ENCODE assay signal across 28 cellular contexts in genomic region chr3:56110886-56111285, GRCh38.
A peak's percentile ranks its signal among the peaks of the same experiment; 100 is the strongest.
DNase-seq lines count a peak whose midpoint lies in the region; ATAC-seq, FAIRE-seq and TF ChIP-seq lines count a peak whose summit lies in the region.
"Had no signal": no experiment of that assay in that cellular context is flagged by ENCODE, and none has a peak within 500 bp of the region (broad histone marks: within the 10 kb centered on the region; RNA-seq: fewer than 3 reads in every experiment).

No MANE protein-coding gene starts in this region.

- H4K91ac ChIP-seq in H1 (replicated peaks; ENCODE audit: insufficient read length, low read length), result peak overlapping the region; percentile 31

- H4K20me1 ChIP-seq in GM23338 (replicated peaks; ENCODE audit: insufficient read depth), result no peaks in the 10 kb centered on the region
- no peaks in the 10 kb centered on the region for H4K20me1 ChIP-seq in H1 (replicated peaks in 1 of 2; ENCODE audit: control insufficient read depth in 1 of 2, insufficient read depth in 2 of 2, low read length in 2 of 2)

- H2BK20ac ChIP-seq in H1 (ENCODE audit: low read length), result 0 out of 2 replicates have a peak overlapping the region, but pooled peaks have one; percentile 55

- H3K23me2 ChIP-seq in H1 (ENCODE audit: low read depth, low read length), result no peaks in the 10 kb centered on the region

- peak overlapping the region; percentile 32; the same call in 1 of the 2 replicates for H2BK5ac ChIP-seq in H1 (ENCODE audit: low read depth, low read length)

- H2BK15ac ChIP-seq in H1 (ENCODE audit: low read length), result 0 out of 2 replicates have a peak overlapping the region, but pooled peaks have one; percentile 62

- ATAC-seq in GM23338 (no peak), left lobe of liver (no peak)
- ATAC-seq in CD8-positive, alpha-beta T cell, result no peak
- ATAC-seq: GM12878, K562, Panc1 had no signal

- H3K36me3 Mint-ChIP-seq in GM23338 (ENCODE audit: low read depth), result peaks cover 15% of the 10 kb centered on the region
- H3K36me3 Mint-ChIP-seq in CD8-positive, alpha-beta T cell, result no peaks in the 10 kb centered on the region
- H3K36me3 Mint-ChIP-seq: CD14-positive monocyte had no signal

- in situ Hi-C loops in G401 (cut with HindIII; ENCODE audit: low sequenced_read_pairs), result no loop called here

- H3K4me3 Mint-ChIP-seq in GM23338, result no peak overlapping the region
- no peak overlapping the region for H3K4me3 Mint-ChIP-seq in CD8-positive, alpha-beta T cell
- H3K4me3 Mint-ChIP-seq: CD14-positive monocyte had no signal

- no peak overlapping the region for H3K14ac ChIP-seq in H1 (ENCODE audit: insufficient read length)

- H3K9ac ChIP-seq in H1 (replicated peaks in 1 of 4; ENCODE audit: extremely low read depth in 1 of 4, low read depth in 3 of 4, low read length in 3 of 4) (no peak overlapping the region), iPS-20b (ENCODE audit: low read depth, low read length) (no peak overlapping the region), parathyroid adenoma (no peak overlapping the region)

- no peak for TF ChIP-seq RAD21 in H1 (IDR thresholded peaks at IDR 0.05 in 1 of 2, conservative IDR thresholded peaks at IDR 0.05 in 1 of 2; ENCODE audit: low read depth in 2 of 2, low read length in 2 of 2)

- H3K23ac ChIP-seq in H1 (ENCODE audit: insufficient read length), result no peak overlapping the region

- no peak overlapping the region for H3K56ac ChIP-seq in H1 (replicated peaks; ENCODE audit: insufficient read length, low read depth, low read length)

- H2AFZ ChIP-seq in GM23338 (no peak overlapping the region), H1 (ENCODE audit: low read length) (no peak overlapping the region), parathyroid adenoma (peak overlapping the region; percentile 61)

- WGBS in H1 (ENCODE audit: extremely low coverage in 1 of 2, insufficient coverage in 1 of 2, insufficient read length in 1 of 2, insufficient replicate concordance in 2 of 2, low coverage in 1 of 2, low lambda C conversion rate in 2 of 2, missing lambda C conversion rate in 1 of 2), 2 experiments, result 75 to 83% methylated on average over 1 to 3 of the region's 3 CpGs

- no peak for TF ChIP-seq POLR2A in H1 (IDR thresholded peaks at IDR 0.05; ENCODE audit: control extremely low read depth in 1 of 2, low read depth in 2 of 2, low read length in 2 of 2)

- H3K36me3 ChIP-seq in GM23338 (ENCODE audit: insufficient read depth) (no peaks in the 10 kb centered on the region), H1 (ENCODE audit: control insufficient read depth in 2 of 4, insufficient read depth in 4 of 4, low read length in 3 of 4) (no peaks in the 10 kb centered on the region), iPS-20b (ENCODE audit: insufficient read depth, low read depth, low read length) (no peaks in the 10 kb centered on the region), parathyroid adenoma (ENCODE audit: control insufficient read depth, insufficient read depth, low read length) (no peaks in the 10 kb centered on the region)
- H3K36me3 ChIP-seq in CD8-positive, alpha-beta T cell (ENCODE audit: insufficient read depth, low read length), result no peaks in the 10 kb centered on the region
- H3K36me3 ChIP-seq: BE2C had no signal

- peak; percentile 51 for DNase-seq in GM23338 (ENCODE audit: low spot score)
- no peak for DNase-seq in H1 (ENCODE audit: low read depth in 1 of 2, low spot score in 2 of 2)
- no peak for DNase-seq in CD8-positive, alpha-beta T cell
- no peak for DNase-seq in G401 (ENCODE audit: low spot score)
- no peak for DNase-seq in left lobe of liver (ENCODE audit: low spot score)
- DNase-seq: 8988T, ACHN, BE2C, DMS53, GDM1, Kasumi-1, NCI-H1092 treated with DMSO at 0.1 percent for 48 hours, NCI-H1436, NCI-H187, NCI-H2081 treated with DMSO at 0.1 percent for 48 hours, NCI-H2171, NCI-H226, NCI-H510A, NCI-H69, SHP77 treated with DMSO at 0.1 percent for 48 hours had no signal

- H3K4me3 ChIP-seq in GM23338, result no peak overlapping the region
- H3K4me3 ChIP-seq in H1 (ENCODE audit: extremely low read depth in 1 of 4, insufficient read depth in 2 of 4, low read depth in 3 of 4, low read length in 4 of 4), result no peak overlapping the region
- no peak overlapping the region for H3K4me3 ChIP-seq in iPS-20b (ENCODE audit: low read length)
- H3K4me3 ChIP-seq in parathyroid adenoma (ENCODE audit: low read depth, low read length), result no peak overlapping the region
- H3K4me3 ChIP-seq in CD8-positive, alpha-beta T cell (ENCODE audit: low read depth, low read length), result no peak overlapping the region
- H3K4me3 ChIP-seq: GM12878, K562 had no signal

- no peak overlapping the region for H4K5ac ChIP-seq in H1 (ENCODE audit: insufficient read length, low read depth, low read length)

- CTCF ChIA-PET in H1 (lab: Charles Lee; ENCODE audit: partially characterized antibody), result interaction anchor here (1.0 kb wide), 1 partner anchor 13 kb away, joined by 3 read pairs; no protein-coding TSS in a partner anchor
- CTCF ChIA-PET in CD8-positive, alpha-beta T cell (lab: Charles Lee), result no interaction called here

- TF ChIP-seq CTCF in GM23338 (conservative IDR thresholded peaks at IDR 0.05; ENCODE audit: low read depth in 2 of 2) (no peak), H1 (IDR thresholded peaks at IDR 0.05; ENCODE audit: control extremely low read depth in 1 of 3, insufficient read depth in 1 of 3, low read depth in 1 of 3, low read length in 3 of 3) (no peak), parathyroid adenoma (IDR thresholded peaks at IDR 0.05) (no peak)
- no peak for TF ChIP-seq CTCF in CD8-positive, alpha-beta T cell (IDR thresholded peaks at IDR 0.05)

- H3K9me2 ChIP-seq in GM23338 (ENCODE audit: insufficient read depth), result no peaks in the 10 kb centered on the region

- no peak overlapping the region for H2BK120ac ChIP-seq in H1 (replicated peaks; ENCODE audit: low read depth, low read length)

- H3K9me3 ChIP-seq in H1 (ENCODE audit: insufficient read depth in 2 of 2, low read depth in 1 of 2, low read length in 1 of 2) (no peaks in the 10 kb centered on the region), iPS-20b (ENCODE audit: insufficient read depth, low read depth, low read length) (no peaks in the 10 kb centered on the region), parathyroid adenoma (ENCODE audit: control insufficient read depth, low read length) (no peaks in the 10 kb centered on the region)
- H3K9me3 ChIP-seq in CD8-positive, alpha-beta T cell (ENCODE audit: low read length), result no peaks in the 10 kb centered on the region
- H3K9me3 ChIP-seq: BE2C had no signal

- H2BK12ac ChIP-seq in H1 (ENCODE audit: low read depth, low read length), result 0 out of 2 replicates have a peak overlapping the region, but pooled peaks have one; percentile 43

- H3K79me2 ChIP-seq in GM23338 (replicated peaks; ENCODE audit: insufficient read depth), result no peaks in the 10 kb centered on the region
- no peaks in the 10 kb centered on the region for H3K79me2 ChIP-seq in H1 (ENCODE audit: control insufficient read depth in 1 of 2, insufficient read depth in 2 of 2, low read length in 2 of 2)
- no peaks in the 10 kb centered on the region for H3K79me2 ChIP-seq in parathyroid adenoma

- no peak overlapping the region for H2AK5ac ChIP-seq in H1 (ENCODE audit: low read depth, low read length)

- peaks cover 15% of the 10 kb centered on the region for H3K9me3 Mint-ChIP-seq in GM23338
- H3K9me3 Mint-ChIP-seq in CD8-positive, alpha-beta T cell, result peaks cover 8% of the 10 kb centered on the region

- H3K18ac ChIP-seq in H1 (ENCODE audit: extremely low read depth, low read length), result peak overlapping the region; percentile 33

- no peak overlapping the region for H3K4ac ChIP-seq in H1 (replicated peaks; ENCODE audit: insufficient read length, low read depth, low read length)

- H4K8ac ChIP-seq in H1 (ENCODE audit: extremely low read depth, insufficient read depth, low read length), result no peak overlapping the region

- TF ChIP-seq EP300 in H1 (IDR thresholded peaks at IDR 0.05; ENCODE audit: borderline replicate concordance in 1 of 2, low read depth in 2 of 2, low read length in 2 of 2), result no peak

- POLR2A ChIA-PET in H1 (lab: Charles Lee; ENCODE audit: partially characterized antibody), result interaction anchor here (0.9 to 1.3 kb wide), 2 partner anchors 8 to 22 kb away, joined by 3 read pairs; no protein-coding TSS in a partner anchor
- POLR2A ChIA-PET in CD8-positive, alpha-beta T cell (lab: Charles Lee), result no interaction called here

- H3K27me3 ChIP-seq in GM23338 (ENCODE audit: insufficient read depth) (no peaks in the 10 kb centered on the region), H1 (replicated peaks in 1 of 4; ENCODE audit: control insufficient read depth in 3 of 4, extremely low read depth in 1 of 4, insufficient read depth in 3 of 4, low read length in 3 of 4) (no peaks in the 10 kb centered on the region), iPS-20b (ENCODE audit: insufficient read depth, low read length) (no peaks in the 10 kb centered on the region), parathyroid adenoma (ENCODE audit: control insufficient read depth, insufficient read depth, low read length) (no peaks in the 10 kb centered on the region)
- no peaks in the 10 kb centered on the region for H3K27me3 ChIP-seq in CD8-positive, alpha-beta T cell (ENCODE audit: insufficient read depth, low read length)
- H3K27me3 ChIP-seq: BE2C had no signal

- no peaks in the 10 kb centered on the region for H3K79me1 ChIP-seq in H1 (ENCODE audit: low read depth, low read length)

- peaks cover 51% of the 10 kb centered on the region for H3K4me1 Mint-ChIP-seq in GM23338
- H3K4me1 Mint-ChIP-seq in CD8-positive, alpha-beta T cell (ENCODE audit: low read depth), result no peaks in the 10 kb centered on the region
- H3K4me1 Mint-ChIP-seq: CD14-positive monocyte had no signal

- H3F3A ChIP-seq in GM23338 (replicated peaks; ENCODE audit: low read depth), result no peaks in the 10 kb centered on the region; the same call in 1 of the 2 replicates

- H3K27ac ChIP-seq in GM23338 (ENCODE audit: low read depth) (peak overlapping the region; percentile 65; the same call in 1 of the 2 replicates), H1 (ENCODE audit: low read depth, low read length) (no peak overlapping the region), iPS-20b (ENCODE audit: low read length) (peak overlapping the region; percentile 3), parathyroid adenoma (no peak overlapping the region)
- H3K27ac ChIP-seq in CD8-positive, alpha-beta T cell (ENCODE audit: low read depth, low read length), result no peak overlapping the region
- H3K27ac ChIP-seq: RWPE1 had no signal

- 0 out of 2 replicates have a peak overlapping the region, but pooled peaks have one; percentile 18 for H3K4me2 ChIP-seq in GM23338
- 0 out of 4 replicates have a peak overlapping the region, but pooled peaks of 1 of the 2 experiments have one; percentile 19 for H3K4me2 ChIP-seq in H1 (ENCODE audit: insufficient read depth in 1 of 2, low read depth in 2 of 2, low read length in 2 of 2)
- H3K4me2 ChIP-seq in parathyroid adenoma (ENCODE audit: low read length), result no peak overlapping the region

- H3K27me3 Mint-ChIP-seq in GM23338 (ENCODE audit: insufficient read depth, low read depth, poor library complexity), result peaks cover 2% of the 10 kb centered on the region
- no peaks in the 10 kb centered on the region for H3K27me3 Mint-ChIP-seq in CD8-positive, alpha-beta T cell (ENCODE audit: low read depth)

- intact Hi-C loops in CD8-positive, alpha-beta T cell (cut with DNase I, micrococcal nuclease), result no loop called here

- H3K27ac Mint-ChIP-seq in GM23338, result peak overlapping the region; percentile 11; the same call in 1 of the 2 replicates
- H3K27ac Mint-ChIP-seq in CD8-positive, alpha-beta T cell, result no peak overlapping the region
- H3K27ac Mint-ChIP-seq: CD14-positive monocyte had no signal

- FAIRE-seq in H1 (lab: Jason Lieb, UNC), result no peak
- FAIRE-seq: GM12878, H54, K562 had no signal

- peaks cover 46% of the 10 kb centered on the region for H3K4me1 ChIP-seq in GM23338 (ENCODE audit: insufficient read depth)
- peaks cover 3 to 20% (median 14%) of the 10 kb centered on the region in 4 experiments for H3K4me1 ChIP-seq in H1 (replicated peaks in 1 of 4; ENCODE audit: control insufficient read depth in 3 of 4, insufficient read depth in 4 of 4, low read length in 3 of 4)
- peaks cover 41% of the 10 kb centered on the region for H3K4me1 ChIP-seq in iPS-20b (ENCODE audit: insufficient read depth, low read length)
- H3K4me1 ChIP-seq in parathyroid adenoma, result no peaks in the 10 kb centered on the region
- no peaks in the 10 kb centered on the region for H3K4me1 ChIP-seq in CD8-positive, alpha-beta T cell (ENCODE audit: insufficient read depth, low read length)
- H3K4me1 ChIP-seq: BE2C had no signal

Comparison
In these comparisons a context has a peak if more than half of its experiments do, and no peak if none do; other contexts are left out.
1. H3K27ac ChIP-seq: peak in GM23338 (single experiment) and iPS-20b (single experiment); none in H1 (single experiment), parathyroid adenoma (single experiment) and CD8-positive, alpha-beta T cell (single experiment).